Comparison of ENCODE assay signal across 23 cellular contexts in the genomic region with DNA sequence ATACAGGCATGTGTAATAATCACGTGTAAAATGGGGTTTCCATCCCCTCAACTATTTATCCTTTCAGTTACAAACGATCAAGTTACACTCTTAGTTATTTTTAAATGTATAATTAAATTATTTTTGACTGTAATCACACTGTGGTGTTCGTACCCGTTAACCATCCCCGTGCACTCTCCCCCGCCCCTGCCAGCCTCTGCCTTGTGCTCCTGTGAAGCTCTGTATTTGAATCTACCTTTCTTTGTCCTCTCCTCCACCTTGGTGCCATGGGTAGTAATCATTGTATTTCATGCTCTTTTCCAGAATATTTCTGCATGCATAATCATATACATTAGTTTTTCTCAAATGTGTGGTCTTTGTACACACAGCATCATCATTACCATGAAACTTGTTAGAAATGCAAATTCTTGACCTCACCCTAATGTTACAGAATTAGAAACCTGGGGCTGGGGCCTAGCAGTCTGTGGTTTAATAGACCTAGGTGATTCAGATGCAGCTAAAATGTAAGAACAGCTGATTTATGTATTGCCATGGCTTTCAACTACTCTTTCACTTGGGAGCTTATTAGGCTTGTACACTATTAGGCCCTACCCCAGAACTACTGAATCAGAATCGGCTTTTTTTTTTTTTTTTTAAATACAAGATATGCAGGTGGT.
DNase-seq lines count a peak whose midpoint lies in the region; ATAC-seq and TF ChIP-seq lines count a peak whose summit lies in the region.
"Had no signal": no experiment of that assay in that cellular context is flagged by ENCODE, and none has a peak within 500 bp of the region (broad histone marks: within the 10 kb centered on the region; RNA-seq: fewer than 3 reads in every experiment).

No MANE protein-coding gene starts in this region.

- ATAC-seq in GM19324 (IDR thresholded peaks at IDR 0.05; ENCODE audit: low FRiP score, unreplicated experiment) (peak; percentile 48), HG02798 (IDR thresholded peaks at IDR 0.05; ENCODE audit: poor library complexity, unreplicated experiment) (peak; percentile 56)
- ATAC-seq in CD8-positive, alpha-beta T cell: no peak
- ATAC-seq: effector memory CD8-positive, alpha-beta T cell; heart right ventricle; Panc1 had no signal

- H3K27me3 ChIP-seq in CD8-positive, alpha-beta T cell (ENCODE audit: insufficient read depth, low read length): no peaks in the 10 kb centered on the region
- H3K27me3 ChIP-seq: heart right ventricle had no signal

- CTCF ChIA-PET in CD8-positive, alpha-beta T cell (lab: Charles Lee): no interaction called here

- H3K4me1 Mint-ChIP-seq in CD8-positive, alpha-beta T cell (ENCODE audit: low read depth): peaks cover 25% of the 10 kb centered on the region
- H3K4me1 Mint-ChIP-seq: nephron had no signal

- no peaks in the 10 kb centered on the region for H3K27me3 Mint-ChIP-seq in CD8-positive, alpha-beta T cell (ENCODE audit: low read depth)
- H3K27me3 Mint-ChIP-seq: CD4-positive, alpha-beta T cell; effector memory CD8-positive, alpha-beta T cell; memory B cell had no signal

- H3K36me3 Mint-ChIP-seq in CD8-positive, alpha-beta T cell: peaks cover 81% of the 10 kb centered on the region

- no peak for TF ChIP-seq CTCF in GM12865 (IDR thresholded peaks at IDR 0.05; ENCODE audit: insufficient read depth, low read depth, low read length, missing control alignments)
- TF ChIP-seq CTCF in CD8-positive, alpha-beta T cell (IDR thresholded peaks at IDR 0.05): no peak

- H3K27ac Mint-ChIP-seq in CD8-positive, alpha-beta T cell: no peak overlapping the region
- H3K27ac Mint-ChIP-seq: CD4-positive, alpha-beta T cell; effector memory CD8-positive, alpha-beta T cell; memory B cell; nephron had no signal

- intact Hi-C loops in CD8-positive, alpha-beta T cell (cut with DNase I, micrococcal nuclease): no loop called here

- H3K4me3 ChIP-seq in GM12865 (ENCODE audit: low read depth, low read length): no peak overlapping the region; the same call in 1 of the 2 replicates
- H3K4me3 ChIP-seq in CD8-positive, alpha-beta T cell (ENCODE audit: low read depth, low read length): no peak overlapping the region
- H3K4me3 ChIP-seq: heart right ventricle, SK-N-MC had no signal

- H3K27ac ChIP-seq in CD8-positive, alpha-beta T cell (ENCODE audit: low read depth, low read length): no peak overlapping the region
- H3K27ac ChIP-seq: heart right ventricle, SK-N-MC had no signal

- no peaks in the 10 kb centered on the region for H3K9me3 ChIP-seq in CD8-positive, alpha-beta T cell (ENCODE audit: low read length)
- H3K9me3 ChIP-seq: heart right ventricle had no signal

- POLR2A ChIA-PET in CD8-positive, alpha-beta T cell (lab: Charles Lee): no interaction called here

- peaks cover 19% of the 10 kb centered on the region for H3K36me3 ChIP-seq in CD8-positive, alpha-beta T cell (ENCODE audit: insufficient read depth, low read length)

- H3K4me3 Mint-ChIP-seq in CD8-positive, alpha-beta T cell: no peak overlapping the region
- H3K4me3 Mint-ChIP-seq: CD4-positive, alpha-beta T cell; effector memory CD8-positive, alpha-beta T cell; memory B cell; nephron had no signal

- DNase-seq in GM12865 (ENCODE audit: low read depth) (peak; percentile 54), NCI-H526 (lab: John Stamatoyannopoulos, UW) (peak; percentile 64 to 72), NCI-H510A treated with DMSO at 0.1 percent for 48 hours (lab: John Stamatoyannopoulos, UW) (no peak), NCI-H187 (lab: John Stamatoyannopoulos, UW) (no peak)
- no peak for DNase-seq in activated CD4-positive, alpha-beta T cell treated with anti-CD3 and anti-CD28 coated beads for 1 hour
- DNase-seq in CD8-positive, alpha-beta T cell: no peak
- DNase-seq: activated CD4-positive, alpha-beta T cell treated with anti-CD3 and anti-CD28 coated beads, Interleukin-2, amount 50 U/mL, for 4 hours; amygdala; CD4-positive, alpha-beta T cell; central memory CD4-positive, alpha-beta T cell; DMS79 treated with DMSO at 0.1 percent for 48 hours; effector memory CD8-positive, alpha-beta T cell; heart right ventricle; MV-4-11; NCI-H2107; NCI-H82 had no signal

- no peaks in the 10 kb centered on the region for H3K4me1 ChIP-seq in CD8-positive, alpha-beta T cell (ENCODE audit: insufficient read depth, low read length)

- no peaks in the 10 kb centered on the region for H3K9me3 Mint-ChIP-seq in CD8-positive, alpha-beta T cell
- H3K9me3 Mint-ChIP-seq: CD4-positive, alpha-beta T cell; effector memory CD8-positive, alpha-beta T cell; IgD-negative memory B cell; memory B cell; nephron had no signal

Comparison
In these comparisons a context has a peak if more than half of its experiments do, and no peak if none do; other contexts are left out.
1. DNase-seq: peak in GM12865 (single experiment) and NCI-H526 (2 of 2); none in NCI-H510A treated with DMSO at 0.1 percent for 48 hours (single experiment), NCI-H187 (0 of 2), activated CD4-positive, alpha-beta T cell treated with anti-CD3 and anti-CD28 coated beads for 1 hour (single experiment) and CD8-positive, alpha-beta T cell (0 of 7).